Comparison of ENCODE assay signal across 35 cellular contexts in genomic region chr10:94747838-94748237, GRCh38. TPM values are rescaled to one million over a fixed set of nuclear protein-coding genes. Genes with fewer than 3 reads are reported as not detected.
"Had no signal": no experiment of that assay in that cellular context is flagged by ENCODE, and none has a peak within 500 bp of the region (broad histone marks: within the 10 kb centered on the region; RNA-seq: fewer than 3 reads in every experiment).

No MANE protein-coding gene starts in this region.

- H3K36me3 ChIP-seq: adrenal gland, breast epithelium, cardiac muscle cell, colonic mucosa, WERI-Rb-1 had no signal

- H3K4me1 ChIP-seq: adrenal gland, breast epithelium, colonic mucosa, esophagus squamous epithelium had no signal

- H3K27ac ChIP-seq: adrenal gland, body of pancreas, breast epithelium, cardiac muscle cell, colonic mucosa, epithelial cell of prostate, esophagus squamous epithelium, WERI-Rb-1 had no signal

- H3K4me3 ChIP-seq: adrenal gland, body of pancreas, breast epithelium, cardiac muscle cell, colonic mucosa, esophagus squamous epithelium had no signal

- DNase-seq: activated B cell treated with CpG ODN at 0.5 μM for 24 hours; activated CD4-positive, alpha-beta T cell treated with anti-CD3 and anti-CD28 coated beads for 48 hours; activated CD4-positive, alpha-beta T cell treated with anti-CD3 and anti-CD28 coated beads, Interleukin-2, amount 50 U/mL, for 1 hour; activated CD4-positive, alpha-beta T cell treated with anti-CD3 and anti-CD28 coated beads, Interleukin-2, amount 50 U/mL, for 48 hours; activated CD8-positive, alpha-beta memory T cell treated with anti-CD3 and anti-CD28 coated beads for 24 hours; activated CD8-positive, alpha-beta T cell treated with anti-CD3 and anti-CD28 coated beads for 36 hours; activated effector memory CD4-positive, alpha-beta T cell treated with Interleukin-2 at 50 U/mL for 16 hours; activated gamma-delta T cell treated with Interleukin-2 at 50 U/mL for 16 hours; activated naive CD4-positive, alpha-beta T cell treated with anti-CD3 and anti-CD28 coated beads for 36 hours; activated naive CD8-positive, alpha-beta T cell treated with anti-CD3 and anti-CD28 coated beads for 36 hours; activated naive CD8-positive, alpha-beta T cell treated with anti-CD3 and anti-CD28 coated beads, Interleukin-2, amount 50 U/mL, for 24 hours; activated T-cell treated with anti-CD3 and anti-CD28 coated beads, Interleukin-2, amount 50 U/mL, for 4 hours; adrenal gland; amygdala; aorta; body of pancreas; central memory CD4-positive, alpha-beta T cell; cerebellar nuclear complex; colonic mucosa; effector CD8-positive, alpha-beta T cell; esophagus squamous epithelium; foreskin melanocyte; T-helper 1 cell; T-helper 17 cell; T1000; WERI-Rb-1 had no signal

- FAIRE-seq: endometrium, endothelial cell of umbilical vein had no signal

- H3K27me3 ChIP-seq: adrenal gland, body of pancreas, breast epithelium, cardiac muscle cell, colonic mucosa, esophagus squamous epithelium had no signal

- H3K9me3 ChIP-seq: adrenal gland, colonic mucosa had no signal

- ATAC-seq: activated CD4-positive, CD25-positive, alpha-beta regulatory T cell treated with anti-CD3 and anti-CD28 coated beads, Interleukin-2, amount 50 U/mL, for 24 hours; activated CD8-positive, alpha-beta T cell treated with anti-CD3 and anti-CD28 coated beads for 36 hours; activated naive CD8-positive, alpha-beta T cell treated with anti-CD3 and anti-CD28 coated beads, Interleukin-2, amount 50 U/mL, for 24 hours; activated T-cell treated with anti-CD3 and anti-CD28 coated beads, Interleukin-2, amount 50 U/mL, for 4 hours; activated T-helper 17 cell treated with anti-CD3 and anti-CD28 coated beads, Interleukin-2, amount 50 U/mL, for 72 hours; body of pancreas; T-helper 17 cell had no signal

RNA-seq across cellular contexts. Expression of gene CYP2C19, which starts 14.6 kb away (rescaled TPM):
- total RNA-seq: activated B cell treated with CpG ODN at 0.5 μM for 24 hours; activated CD8-positive, alpha-beta T cell treated with anti-CD3 and anti-CD28 coated beads for 36 hours; activated naive CD8-positive, alpha-beta T cell treated with anti-CD3 and anti-CD28 coated beads for 36 hours; adrenal gland; aorta; cardiac muscle cell; dermis microvascular lymphatic vessel endothelial cell; endothelial cell of umbilical vein; fibroblast of lung; T-helper 17 cell had no signal
- polyA plus RNA-seq: adrenal gland, cardiac muscle cell, endothelial cell of umbilical vein, fibroblast of lung had no signal
